8 cellular contexts compared by ENCODE assay signal in genomic region chr22:36860821-36861659, GRCh38. TPM values are rescaled to one million over a fixed set of nuclear protein-coding genes. Genes with fewer than 3 reads are reported as not detected.
DNase-seq lines count a peak whose midpoint lies in the region; ATAC-seq, FAIRE-seq and TF ChIP-seq lines count a peak whose summit lies in the region.

Gene NCF4 (plus strand): TSS chr22:36861006. CDS start chr22:36861172, 166 bp downstream.

- POLR2A ChIA-PET in H1 (lab: Charles Lee; ENCODE audit: partially characterized antibody): no interaction called here
- POLR2A ChIA-PET in HEK293T (lab: Yijun Ruan, JAX): interaction anchor here (1.7 kb wide), 1 partner anchor 85 kb away, joined by 7 read pairs; the partner anchor contains the start of gene IFT27

- H3K79me1 ChIP-seq in H1 (ENCODE audit: low read depth, low read length): no peaks in the 10 kb centered on the region

- no peak within 1 kb of the TSS for H3K18ac ChIP-seq in H1 (ENCODE audit: extremely low read depth, low read length)

- TF ChIP-seq EP300 in H1 (IDR thresholded peaks at IDR 0.05; ENCODE audit: borderline replicate concordance in 1 of 2, low read depth in 2 of 2, low read length in 2 of 2): no peak

- WGBS in H1 (ENCODE audit: extremely low coverage in 1 of 2, insufficient coverage in 1 of 2, insufficient read length in 1 of 2, insufficient replicate concordance in 2 of 2, low coverage in 1 of 2, low lambda C conversion rate in 2 of 2, missing lambda C conversion rate in 1 of 2), 2 experiments: 92% methylated on average over 10 of the region's 17 CpGs; no CpG with 5 or more reads in 1 of the 2 experiments
- WGBS in small intestine, 3 donors: 42 to 54% (median 45%) methylated on average over 15 to 17 of the region's 17 CpGs

- H3K9ac ChIP-seq in H1 (replicated peaks in 1 of 4; ENCODE audit: extremely low read depth in 1 of 4, low read depth in 3 of 4, low read length in 3 of 4): no peak within 1 kb of the TSS

- H3K4me3 ChIP-seq in H1 (ENCODE audit: extremely low read depth in 1 of 4, insufficient read depth in 2 of 4, low read depth in 3 of 4, low read length in 4 of 4): no peak within 1 kb of the TSS
- peak within 1 kb of the TSS in 1 of 2 donors; percentile 14 for H3K4me3 ChIP-seq in small intestine (ENCODE audit: low read depth in 1 of 2, low read length in 2 of 2)

- no peak within 1 kb of the TSS for H3K27ac ChIP-seq in H1 (ENCODE audit: low read depth, low read length)
- H3K27ac ChIP-seq in small intestine (ENCODE audit: low read depth in 1 of 2, low read length in 1 of 2): peak within 1 kb of the TSS; percentile 69 to 92

- H4K8ac ChIP-seq in H1 (ENCODE audit: extremely low read depth, insufficient read depth, low read length): 0 out of 2 replicates have a peak within 1 kb of the TSS, but pooled peaks have one; percentile 36

- peaks cover 1 to 16% (median 9%) of the 10 kb centered on the region in 4 experiments for H3K27me3 ChIP-seq in H1 (replicated peaks in 1 of 4; ENCODE audit: control insufficient read depth in 3 of 4, extremely low read depth in 1 of 4, insufficient read depth in 3 of 4, low read length in 3 of 4)
- H3K27me3 ChIP-seq in small intestine (ENCODE audit: control insufficient read depth in 2 of 2, insufficient read depth in 2 of 2, low read length in 2 of 2): no peaks in the 10 kb centered on the region

- FAIRE-seq in H1 (lab: Jason Lieb, UNC) (no peak), small intestine (lab: Jason Lieb, UNC) (no peak)

- H2BK12ac ChIP-seq in H1 (ENCODE audit: low read depth, low read length): no peak within 1 kb of the TSS

- no peak within 1 kb of the TSS for H2BK120ac ChIP-seq in H1 (replicated peaks; ENCODE audit: low read depth, low read length)

- no peak within 1 kb of the TSS for H2BK15ac ChIP-seq in H1 (ENCODE audit: low read length)

- CTCF ChIA-PET in H1 (lab: Charles Lee; ENCODE audit: partially characterized antibody): interaction anchor here (0.6 to 7.6 kb wide), 12 partner anchors 8 to 565 kb away, joined by 3 to 96 read pairs (median 4); no protein-coding TSS in a partner anchor
- CTCF ChIA-PET in HEK293T (lab: Yijun Ruan, JAX): interaction anchor here (0.6 to 1.2 kb wide), 2 partner anchors 116 to 313 kb away, joined by 3 read pairs; no protein-coding TSS in a partner anchor

- no peak within 1 kb of the TSS for H3K4ac ChIP-seq in H1 (replicated peaks; ENCODE audit: insufficient read length, low read depth, low read length)

- no peak within 1 kb of the TSS for H2BK20ac ChIP-seq in H1 (ENCODE audit: low read length)

- H3K36me3 Mint-ChIP-seq in T-helper 17 cell (ENCODE audit: low read depth): peaks cover 19% of the 10 kb centered on the region

- no peak within 1 kb of the TSS for H3K14ac ChIP-seq in H1 (ENCODE audit: insufficient read length)

- H3K27me3 Mint-ChIP-seq in T-helper 17 cell: peaks cover 7% of the 10 kb centered on the region

- H3K4me1 ChIP-seq in H1 (replicated peaks in 1 of 4; ENCODE audit: control insufficient read depth in 3 of 4, insufficient read depth in 4 of 4, low read length in 3 of 4): peaks cover 0 to 2% (median under 1%) of the 10 kb centered on the region in 4 experiments; a peak in 3 of 7 replicates
- no peaks in the 10 kb centered on the region for H3K4me1 ChIP-seq in small intestine (ENCODE audit: control insufficient read depth in 2 of 2, insufficient read depth in 1 of 2, low read depth in 1 of 2, low read length in 1 of 2)

- peaks cover 41% of the 10 kb centered on the region for H3K4me1 Mint-ChIP-seq in T-helper 17 cell

- no peak for TF ChIP-seq POLR2A in H1 (IDR thresholded peaks at IDR 0.05; ENCODE audit: control extremely low read depth in 1 of 2, low read depth in 2 of 2, low read length in 2 of 2)

- peak within 1 kb of the TSS; percentile 93 for H3K27ac Mint-ChIP-seq in T-helper 17 cell

- H4K20me1 ChIP-seq in H1 (replicated peaks in 1 of 2; ENCODE audit: control insufficient read depth in 1 of 2, insufficient read depth in 2 of 2, low read length in 2 of 2): no peaks in the 10 kb centered on the region

- no peak within 1 kb of the TSS for H4K5ac ChIP-seq in H1 (ENCODE audit: insufficient read length, low read depth, low read length)

- H2AFZ ChIP-seq in H1 (ENCODE audit: low read length): no peak within 1 kb of the TSS

- no peaks in the 10 kb centered on the region for H3K9me3 ChIP-seq in T-helper 17 cell (ENCODE audit: control insufficient read depth, low read length, poor library complexity, severe bottlenecking)
- no peaks in the 10 kb centered on the region for H3K9me3 ChIP-seq in H1 (ENCODE audit: insufficient read depth in 2 of 2, low read depth in 1 of 2, low read length in 1 of 2)
- H3K9me3 ChIP-seq in small intestine (ENCODE audit: control insufficient read depth, low read depth): no peaks in the 10 kb centered on the region

- DNase-seq in T-helper 17 cell (peak in 1 of 3 donors; percentile 23), H1 (ENCODE audit: low read depth in 1 of 2, low spot score in 2 of 2) (no peak), small intestine (peak; percentile 45), HEK293T (ENCODE audit: extremely low spot score) (no peak), SHP77 (lab: John Stamatoyannopoulos, UW) (no peak), NCI-H774 (lab: John Stamatoyannopoulos, UW) (no peak)

- no peaks in the 10 kb centered on the region for H3K79me2 ChIP-seq in H1 (ENCODE audit: control insufficient read depth in 1 of 2, insufficient read depth in 2 of 2, low read length in 2 of 2)

- H2AK5ac ChIP-seq in H1 (ENCODE audit: low read depth, low read length): no peak within 1 kb of the TSS

- no peak within 1 kb of the TSS for H3K56ac ChIP-seq in H1 (replicated peaks; ENCODE audit: insufficient read length, low read depth, low read length)

- ATAC-seq in GM19043 (IDR thresholded peaks at IDR 0.05; ENCODE audit: low read depth, unreplicated experiment): peak; percentile 72
- peak; percentile 47 for ATAC-seq in HG03039 (IDR thresholded peaks at IDR 0.05; ENCODE audit: unreplicated experiment)
- peak; percentile 78 for ATAC-seq in T-helper 17 cell

- H4K91ac ChIP-seq in H1 (replicated peaks; ENCODE audit: insufficient read length, low read length): no peak within 1 kb of the TSS

- no peak within 1 kb of the TSS for H3K4me2 ChIP-seq in H1 (ENCODE audit: insufficient read depth in 1 of 2, low read depth in 2 of 2, low read length in 2 of 2)

- TF ChIP-seq CTCF in H1 (IDR thresholded peaks at IDR 0.05; ENCODE audit: control extremely low read depth in 1 of 3, insufficient read depth in 1 of 3, low read depth in 1 of 3, low read length in 3 of 3): no peak

- H3K4me3 Mint-ChIP-seq in T-helper 17 cell: peak within 1 kb of the TSS; percentile 93

- no peak within 1 kb of the TSS for H3K23ac ChIP-seq in H1 (ENCODE audit: insufficient read length)

- H2BK5ac ChIP-seq in H1 (ENCODE audit: low read depth, low read length): no peak within 1 kb of the TSS

- no peak for TF ChIP-seq RAD21 in H1 (IDR thresholded peaks at IDR 0.05 in 1 of 2, conservative IDR thresholded peaks at IDR 0.05 in 1 of 2; ENCODE audit: low read depth in 2 of 2, low read length in 2 of 2)

- H3K36me3 ChIP-seq in H1 (ENCODE audit: control insufficient read depth in 2 of 4, insufficient read depth in 4 of 4, low read length in 3 of 4) (no peaks in the 10 kb centered on the region), small intestine (ENCODE audit: control insufficient read depth in 2 of 2, insufficient read depth in 2 of 2, low read length in 2 of 2) (no peaks in the 10 kb centered on the region)

- H3K23me2 ChIP-seq in H1 (ENCODE audit: low read depth, low read length): no peaks in the 10 kb centered on the region

TF ChIP-seq in H1, 55 proteins besides CTCF, POLR2A, EP300 and RAD21:
- no peak for TF ChIP-seq TEAD4 (IDR thresholded peaks at IDR 0.05; ENCODE audit: low read depth, low read length)
- no peak for TF ChIP-seq SRF (IDR thresholded peaks at IDR 0.05; ENCODE audit: low read depth, low read length)
- no peak for TF ChIP-seq KDM5A (IDR thresholded peaks at IDR 0.05; ENCODE audit: low read length)
- no peak for TF ChIP-seq TBP (IDR thresholded peaks at IDR 0.05; ENCODE audit: low read depth, low read length)
- TF ChIP-seq KDM1A (IDR thresholded peaks at IDR 0.05; ENCODE audit: borderline replicate concordance, low read length): no peak
- no peak for TF ChIP-seq GTF2F1 (IDR thresholded peaks at IDR 0.05; ENCODE audit: borderline replicate concordance, low read depth, low read length)
- no peak for TF ChIP-seq TAF7 (optimal IDR thresholded peaks at IDR 0.05; ENCODE audit: borderline replicate concordance, low read depth, low read length)

TF ChIP-seq in HEK293T, 16 proteins besides CTCF, POLR2A, EP300 and RAD21:
- TF ChIP-seq CTBP1 (IDR thresholded peaks at IDR 0.05; ENCODE audit: borderline replicate concordance): no peak
- TF ChIP-seq HDGF (IDR thresholded peaks at IDR 0.05; ENCODE audit: borderline replicate concordance): no peak
- TF ChIP-seq FOXK2 (IDR thresholded peaks at IDR 0.05): no peak
- TF ChIP-seq SUZ12 (IDR thresholded peaks at IDR 0.05): no peak

RNA-seq across cellular contexts. Expression of gene NCF4, which starts in this region (rescaled TPM):
- total RNA-seq in T-helper 17 cell: 10 to 100 TPM; 31.7 to 37.1 TPM
- not detected in 2 replicates for total RNA-seq in H1 (2021; fragmentation: NEBNext Ultra II Directional; extraction: Animal tissue kit (Norgen Biotek cat#: 25700))
- polyA plus RNA-seq in H1 (2011; rRNA removed): 0.20 TPM in 1 of 2 replicates, not detected in the other
- polyA plus RNA-seq in H1 (2011; cell fraction: cytosol; rRNA removed): 0.10 TPM
- 0.09 TPM for polyA plus RNA-seq in H1 (2011; cell fraction: nucleus; rRNA removed)
- polyA plus RNA-seq in H1 (2012, experiment 1 of 2): not detected in 4 replicates
- not detected for polyA plus RNA-seq in H1 (2012, experiment 2 of 2)
- polyA plus RNA-seq in H1 (2013, experiment 1 of 2): 0.08 TPM
- polyA plus RNA-seq in H1 (2013, experiment 2 of 2): not detected
- not detected in 2 replicates for polyA minus RNA-seq in H1 (2011; rRNA and poly(A)+ RNA removed)
- polyA minus RNA-seq in H1 (2011; cell fraction: cytosol; rRNA and poly(A)+ RNA removed): not detected
- polyA minus RNA-seq in H1 (2011; cell fraction: nucleus; rRNA and poly(A)+ RNA removed): not detected
- 10 to 100 TPM in 1 of 3 donors, 1 to 10 TPM in 2; 2.5 to 30.3 (median 9.7) TPM for polyA plus RNA-seq in small intestine

Comparison
In these comparisons a context has a peak if more than half of its experiments do, and no peak if none do; other contexts are left out.
1. RNA of gene NCF4 (total RNA-seq): 31.7 to 37.1 TPM in T-helper 17 cell; not detected in H1; every median in the first group is over 10 times any median in the second.
2. Peak in every context shown above with its lines, with median percentiles within 50 percentile points of each other: ATAC-seq.